8 cellular contexts compared by ENCODE assay signal in the genomic region with DNA sequence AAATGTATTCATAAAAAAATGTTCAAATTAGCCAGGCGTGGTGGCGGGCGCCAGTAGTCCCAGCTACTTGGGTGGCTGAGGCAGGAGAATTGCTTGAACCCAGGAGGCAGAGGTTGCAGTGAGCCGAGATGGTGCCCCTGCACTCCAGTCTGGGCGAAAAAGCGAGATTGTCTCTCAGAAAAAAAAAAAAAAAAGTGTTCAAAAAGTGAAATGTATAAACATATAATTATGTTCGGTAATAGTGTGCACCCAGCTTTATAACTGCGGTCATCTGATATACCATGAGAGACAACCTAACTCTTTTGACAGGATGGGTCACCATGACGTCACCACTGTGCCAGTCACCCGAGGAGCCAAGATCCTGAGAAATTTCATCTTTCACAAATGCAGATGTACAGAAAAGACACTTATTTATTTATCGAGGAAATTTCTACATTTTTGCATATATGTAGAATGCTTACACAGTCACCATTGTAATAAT. TPM values are rescaled to one million over a fixed set of nuclear protein-coding genes. Genes with fewer than 3 reads are reported as not detected.
DNase-seq lines count a peak whose midpoint lies in the region; ATAC-seq and TF ChIP-seq lines count a peak whose summit lies in the region.

No MANE protein-coding gene starts in this region.

- POLR2A ChIA-PET in naive thymus-derived CD8-positive, alpha-beta T cell (lab: Charles Lee): interaction anchor here (0.8 to 2.7 kb wide), 3 partner anchors 19 to 217 kb away, joined by 3 to 9 read pairs (median 5); no protein-coding TSS in a partner anchor
- POLR2A ChIA-PET in HEK293T (lab: Yijun Ruan, JAX): interaction anchor here (1.1 to 1.9 kb wide), 2 partner anchors 20 to 47 kb away, joined by 3 to 6 read pairs; a partner anchor contains a TSS

- no peaks in the 10 kb centered on the region for H3K9me3 Mint-ChIP-seq in activated CD8-positive, alpha-beta memory T cell treated with anti-CD3 and anti-CD28 coated beads, Interleukin-2, amount 10 ng/mL, durations not matched to agents 7 days and 5 days (ENCODE audit: low read depth)
- H3K9me3 Mint-ChIP-seq in naive thymus-derived CD8-positive, alpha-beta T cell: no peaks in the 10 kb centered on the region

- H3K36me3 Mint-ChIP-seq in activated CD8-positive, alpha-beta memory T cell treated with anti-CD3 and anti-CD28 coated beads, Interleukin-2, amount 10 ng/mL, durations not matched to agents 7 days and 5 days: no peaks in the 10 kb centered on the region
- peaks cover 0 to 2% (median 0%) of the 10 kb centered on the region in 3 donors for H3K36me3 Mint-ChIP-seq in naive thymus-derived CD8-positive, alpha-beta T cell

- H3K27me3 ChIP-seq in ectodermal cell (ENCODE audit: control insufficient read depth, insufficient read depth, low read length, poor library complexity, severe bottlenecking): peaks cover 12% of the 10 kb centered on the region

- H3K9me3 ChIP-seq in ectodermal cell (ENCODE audit: control insufficient read depth, low read length): no peaks in the 10 kb centered on the region

- no peak for DNase-seq in activated CD8-positive, alpha-beta memory T cell treated with anti-CD3 and anti-CD28 coated beads, Interleukin-2, amount 10 ng/mL, durations not matched to agents 7 days and 5 days
- no peak for DNase-seq in activated CD8-positive, alpha-beta memory T cell treated with anti-CD3 and anti-CD28 coated beads for 24 hours
- DNase-seq in OCI-M1 (lab: John Stamatoyannopoulos, UW) (peak; percentile 2), HEK293T (ENCODE audit: extremely low spot score) (no peak), inferior parietal cortex (ENCODE audit: extremely low spot score) (no peak)
- peak in 1 of 10 donors; percentile 4 for DNase-seq in naive thymus-derived CD8-positive, alpha-beta T cell

- H3K4me3 ChIP-seq in ectodermal cell (ENCODE audit: insufficient read depth, low read depth, low read length): peak overlapping the region; percentile 96

- peak overlapping the region; percentile 58 for H3K4me3 Mint-ChIP-seq in activated CD8-positive, alpha-beta memory T cell treated with anti-CD3 and anti-CD28 coated beads, Interleukin-2, amount 10 ng/mL, durations not matched to agents 7 days and 5 days
- peak overlapping the region; percentile 60 to 84 (median 78) for H3K4me3 Mint-ChIP-seq in naive thymus-derived CD8-positive, alpha-beta T cell

- H3K27ac ChIP-seq in ectodermal cell (ENCODE audit: insufficient read depth, low read depth, low read length, poor library complexity, severe bottlenecking): no peak overlapping the region

- H3K4me1 Mint-ChIP-seq in activated CD8-positive, alpha-beta memory T cell treated with anti-CD3 and anti-CD28 coated beads, Interleukin-2, amount 10 ng/mL, durations not matched to agents 7 days and 5 days: peaks cover 27% of the 10 kb centered on the region
- H3K4me1 Mint-ChIP-seq in naive thymus-derived CD8-positive, alpha-beta T cell: peaks cover 12 to 45% (median 38%) of the 10 kb centered on the region in 4 donors

- no peak overlapping the region for H3K27ac Mint-ChIP-seq in activated CD8-positive, alpha-beta memory T cell treated with anti-CD3 and anti-CD28 coated beads, Interleukin-2, amount 10 ng/mL, durations not matched to agents 7 days and 5 days
- peak overlapping the region in 7 of 10 donors; percentile 51 to 88 (median 70) for H3K27ac Mint-ChIP-seq in naive thymus-derived CD8-positive, alpha-beta T cell

- 45 to 48% methylated on average over 10 of the region's 11 CpGs for WGBS in ectodermal cell, 2 experiments

- CTCF ChIA-PET in activated CD8-positive, alpha-beta memory T cell treated with anti-CD3 and anti-CD28 coated beads, Interleukin-2, amount 10 ng/mL, durations not matched to agents 7 days and 5 days (lab: Charles Lee): interaction anchor here (0.6 to 6.2 kb wide), 13 partner anchors 10 to 309 kb away, joined by 3 to 59 read pairs (median 10); a partner anchor contains a TSS
- CTCF ChIA-PET in HEK293T (lab: Yijun Ruan, JAX): interaction anchor here (0.5 kb wide), 1 partner anchor 613 kb away, joined by 3 read pairs; no protein-coding TSS in a partner anchor

- H3K4me1 ChIP-seq in ectodermal cell (ENCODE audit: control insufficient read depth, insufficient read depth, low read length): no peaks in the 10 kb centered on the region

- peaks cover 27% of the 10 kb centered on the region for H3K27me3 Mint-ChIP-seq in activated CD8-positive, alpha-beta memory T cell treated with anti-CD3 and anti-CD28 coated beads, Interleukin-2, amount 10 ng/mL, durations not matched to agents 7 days and 5 days
- peaks cover 3 to 21% (median 11%) of the 10 kb centered on the region in 5 donors for H3K27me3 Mint-ChIP-seq in naive thymus-derived CD8-positive, alpha-beta T cell

- no peaks in the 10 kb centered on the region for H3K36me3 ChIP-seq in ectodermal cell (ENCODE audit: control insufficient read depth, insufficient read depth, low read length)

- no peak for ATAC-seq in activated CD8-positive, alpha-beta memory T cell treated with anti-CD3 and anti-CD28 coated beads, Interleukin-2, amount 10 ng/mL, durations not matched to agents 7 days and 5 days
- ATAC-seq in naive thymus-derived CD8-positive, alpha-beta T cell: no peak
- ATAC-seq in GM18519 (IDR thresholded peaks at IDR 0.05; ENCODE audit: low FRiP score, unreplicated experiment): no peak

TF ChIP-seq in HEK293T, 16 proteins besides CTCF, POLR2A, EP300 and RAD21:
- TF ChIP-seq FOXA1 (IDR thresholded peaks at IDR 0.05): no peak
- TF ChIP-seq FOXM1 (IDR thresholded peaks at IDR 0.05; ENCODE audit: borderline replicate concordance): no peak
- TF ChIP-seq HDGF (IDR thresholded peaks at IDR 0.05; ENCODE audit: borderline replicate concordance): no peak
- TF ChIP-seq SUZ12 (IDR thresholded peaks at IDR 0.05): no peak
- no peak for TF ChIP-seq TARDBP (IDR thresholded peaks at IDR 0.05)
- no peak for TF ChIP-seq CTBP1 (IDR thresholded peaks at IDR 0.05; ENCODE audit: borderline replicate concordance)
- TF ChIP-seq SP1 (IDR thresholded peaks at IDR 0.05): no peak
- TF ChIP-seq BHLHE40 (IDR thresholded peaks at IDR 0.05; ENCODE audit: borderline replicate concordance): no peak
- no peak for TF ChIP-seq LEF1 (IDR thresholded peaks at IDR 0.05; ENCODE audit: borderline replicate concordance)
- no peak for TF ChIP-seq FOXK2 (IDR thresholded peaks at IDR 0.05)
- no peak for TF ChIP-seq NFRKB (IDR thresholded peaks at IDR 0.05)
- TF ChIP-seq L3MBTL2 (conservative IDR thresholded peaks at IDR 0.05): no peak
- no peak for TF ChIP-seq ZNF384 (IDR thresholded peaks at IDR 0.05)

RNA-seq across cellular contexts. Expression of a gene that starts 0.6 kb away (rescaled TPM):
- 10 to 100 TPM; 11.3 to 11.5 TPM for total RNA-seq in activated CD8-positive, alpha-beta memory T cell treated with anti-CD3 and anti-CD28 coated beads, Interleukin-2, amount 10 ng/mL, durations not matched to agents 7 days and 5 days
- 21.5 TPM for polyA plus RNA-seq in ectodermal cell (2013, experiment 1 of 4)
- 22.0 TPM for polyA plus RNA-seq in ectodermal cell (2013, experiment 2 of 4)
- 16.8 TPM for polyA plus RNA-seq in ectodermal cell (2013, experiment 3 of 4)
- 25.3 TPM for polyA plus RNA-seq in ectodermal cell (2013, experiment 4 of 4)
- 10 to 100 TPM; 20.2 to 21.7 TPM for total RNA-seq in naive thymus-derived CD8-positive, alpha-beta T cell
- polyA plus RNA-seq in naive thymus-derived CD8-positive, alpha-beta T cell: 10 to 100 TPM; 15.3 to 23.9 (median 20.3) TPM

RNA-seq across cellular contexts. Expression of a gene that starts 19.6 kb away (rescaled TPM):
- total RNA-seq in activated CD8-positive, alpha-beta memory T cell treated with anti-CD3 and anti-CD28 coated beads, Interleukin-2, amount 10 ng/mL, durations not matched to agents 7 days and 5 days: 10 to 100 TPM in 1 of 2 experiments, 1 to 10 TPM in 1; 9.8 to 10.2 TPM
- polyA plus RNA-seq in ectodermal cell (2013, experiment 1 of 4): 20.8 TPM
- polyA plus RNA-seq in ectodermal cell (2013, experiment 2 of 4): 24.4 TPM
- 19.0 TPM for polyA plus RNA-seq in ectodermal cell (2013, experiment 3 of 4)
- polyA plus RNA-seq in ectodermal cell (2013, experiment 4 of 4): 20.1 TPM
- 10 to 100 TPM; 22.0 to 31.8 TPM for total RNA-seq in naive thymus-derived CD8-positive, alpha-beta T cell
- 10 to 100 TPM; 11.2 to 12.7 (median 11.6) TPM for polyA plus RNA-seq in naive thymus-derived CD8-positive, alpha-beta T cell

RNA-seq across cellular contexts. Expression of a gene that starts 47.2 kb away (rescaled TPM):
- total RNA-seq in activated CD8-positive, alpha-beta memory T cell treated with anti-CD3 and anti-CD28 coated beads, Interleukin-2, amount 10 ng/mL, durations not matched to agents 7 days and 5 days: 10 to 100 TPM; 52.7 to 81.4 TPM
- 30.5 TPM for polyA plus RNA-seq in ectodermal cell (2013, experiment 1 of 4)
- polyA plus RNA-seq in ectodermal cell (2013, experiment 2 of 4): 34.9 TPM
- 24.7 TPM for polyA plus RNA-seq in ectodermal cell (2013, experiment 3 of 4)
- 28.0 TPM for polyA plus RNA-seq in ectodermal cell (2013, experiment 4 of 4)
- 10 to 100 TPM; 52.2 to 53.6 TPM for total RNA-seq in naive thymus-derived CD8-positive, alpha-beta T cell
- polyA plus RNA-seq in naive thymus-derived CD8-positive, alpha-beta T cell: 10 to 100 TPM; 44.6 to 53.9 (median 48.3) TPM
